ENCODE assay signal across 18 cellular contexts in the genomic region with DNA sequence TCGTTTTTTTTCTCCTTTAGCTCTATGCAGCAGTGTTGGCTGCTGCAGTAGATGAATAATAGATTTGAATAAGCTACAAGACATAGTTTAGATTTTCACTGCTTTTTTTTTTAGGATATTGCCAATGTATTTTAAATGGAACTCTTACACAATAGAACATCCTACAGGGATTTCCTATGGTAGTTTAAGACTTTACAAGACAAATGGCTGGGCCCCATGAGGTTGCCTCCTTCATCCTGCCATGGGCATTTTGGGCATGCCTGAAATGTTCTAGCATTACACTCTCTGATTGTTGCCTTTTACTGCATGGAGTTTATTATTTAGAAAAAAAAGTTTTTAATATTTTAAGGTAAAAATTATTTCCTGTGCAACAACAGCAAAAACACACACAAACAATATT.
DNase-seq lines count a peak whose midpoint lies in the region; ATAC-seq, FAIRE-seq and TF ChIP-seq lines count a peak whose summit lies in the region.
"Had no signal": no experiment of that assay in that cellular context is flagged by ENCODE, and none has a peak within 500 bp of the region (broad histone marks: within the 10 kb centered on the region; RNA-seq: fewer than 3 reads in every experiment).

No MANE protein-coding gene starts in this region.

- H3K27me3 ChIP-seq in H9 (ENCODE audit: insufficient read depth, low read length) (no peaks in the 10 kb centered on the region), HUES64 (ENCODE audit: insufficient read depth, low read length) (no peaks in the 10 kb centered on the region), H1 (replicated peaks in 1 of 4; ENCODE audit: control insufficient read depth in 3 of 4, extremely low read depth in 1 of 4, insufficient read depth in 3 of 4, low read length in 3 of 4) (no peaks in the 10 kb centered on the region)
- H3K27me3 ChIP-seq in CD8-positive, alpha-beta T cell (ENCODE audit: insufficient read depth, low read length), result no peaks in the 10 kb centered on the region

- H3K23ac ChIP-seq in H9 (ENCODE audit: insufficient read length, low read depth, low read length), result no peak overlapping the region
- H3K23ac ChIP-seq in H1 (ENCODE audit: insufficient read length), result no peak overlapping the region

- no peak overlapping the region for H4K8ac ChIP-seq in H9 (replicated peaks; ENCODE audit: insufficient read length, low read depth, low read length)
- no peak overlapping the region for H4K8ac ChIP-seq in H1 (ENCODE audit: extremely low read depth, insufficient read depth, low read length)

- H3K18ac ChIP-seq in H9 (ENCODE audit: insufficient read length, low read depth, low read length) (no peak overlapping the region), H1 (ENCODE audit: extremely low read depth, low read length) (no peak overlapping the region)

- H4K5ac ChIP-seq in H9 (ENCODE audit: insufficient read length, low read depth, low read length) (no peak overlapping the region), H1 (ENCODE audit: insufficient read length, low read depth, low read length) (peak overlapping the region; percentile 76)

- no peak overlapping the region for H3K4me2 ChIP-seq in H9 (ENCODE audit: insufficient read depth, insufficient read length, low read length)
- peak overlapping the region in 1 of 2 experiments; percentile 27; a peak in 2 of 4 replicates for H3K4me2 ChIP-seq in H1 (ENCODE audit: insufficient read depth in 1 of 2, low read depth in 2 of 2, low read length in 2 of 2)

- FAIRE-seq in H1 (lab: Jason Lieb, UNC) (peak; percentile 45), RCC 7860 (lab: Jason Lieb, UNC) (no peak)
- FAIRE-seq: HepG2 had no signal

- H3K4me1 Mint-ChIP-seq in H9 (peaks cover 32 to 44% of the 10 kb centered on the region in 2 experiments), mesothelial cell of epicardium (peaks cover 34% of the 10 kb centered on the region)
- no peaks in the 10 kb centered on the region for H3K4me1 Mint-ChIP-seq in CD8-positive, alpha-beta T cell (ENCODE audit: low read depth)
- H3K4me1 Mint-ChIP-seq: IgD-negative memory B cell had no signal

- peak overlapping the region; percentile 69 for H3K27ac ChIP-seq in H9 (ENCODE audit: insufficient read length, low read depth, low read length)
- H3K27ac ChIP-seq in HUES64 (ENCODE audit: low read depth, low read length), result peak overlapping the region; percentile 67
- no peak overlapping the region for H3K27ac ChIP-seq in H1 (ENCODE audit: low read depth, low read length)
- H3K27ac ChIP-seq in CD8-positive, alpha-beta T cell (ENCODE audit: low read depth, low read length), result no peak overlapping the region
- H3K27ac ChIP-seq: C4-2B had no signal

- no peak overlapping the region for H3T11ph ChIP-seq in H9 (ENCODE audit: low read length)

- TF ChIP-seq RAD21 in H1 (IDR thresholded peaks at IDR 0.05 in 1 of 2, conservative IDR thresholded peaks at IDR 0.05 in 1 of 2; ENCODE audit: low read depth in 2 of 2, low read length in 2 of 2), result no peak

- H2BK15ac ChIP-seq in H9 (ENCODE audit: low read depth, low read length) (no peak overlapping the region), H1 (ENCODE audit: low read length) (no peak overlapping the region)

- no peak for DNase-seq in H9
- peak in 1 of 2 experiments; percentile 3 for DNase-seq in H1 (ENCODE audit: low read depth in 1 of 2, low spot score in 2 of 2)
- no peak for DNase-seq in mesothelial cell of epicardium (ENCODE audit: low spot score in 2 of 2, unreplicated experiment in 2 of 2)
- DNase-seq in RCC 7860 (ENCODE audit: low spot score), result no peak
- no peak for DNase-seq in ACHN
- no peak for DNase-seq in stimulated activated naive CD4-positive, alpha-beta T cell treated with Interleukin-2 at 50 U/mL for 16 hours (lab: John Stamatoyannopoulos, UW)
- no peak for DNase-seq in CD8-positive, alpha-beta T cell
- DNase-seq: AML-193; CD4-positive, alpha-beta T cell; DMS153; DMS79; GF-D8; Karpas-422; KBM-7 had no signal

- H3K9me3 ChIP-seq in H9 (ENCODE audit: control insufficient read depth, low read depth, low read length) (no peaks in the 10 kb centered on the region), HUES64 (ENCODE audit: insufficient read depth, low read depth, low read length) (no peaks in the 10 kb centered on the region), H1 (ENCODE audit: insufficient read depth in 2 of 2, low read depth in 1 of 2, low read length in 1 of 2) (no peaks in the 10 kb centered on the region)
- no peaks in the 10 kb centered on the region for H3K9me3 ChIP-seq in CD8-positive, alpha-beta T cell (ENCODE audit: low read length)

- in situ Hi-C loops in ACHN (cut with HindIII; ENCODE audit: low pct_ligation_motif_present, low pct_unique_long_range_greater_than_20kb, low sequenced_read_pairs), result no loop called here

- H3K4me3 Mint-ChIP-seq in H9, result peak overlapping the region; percentile 10 to 20; a peak in 1 of 5 replicates
- no peak overlapping the region for H3K4me3 Mint-ChIP-seq in mesothelial cell of epicardium
- no peak overlapping the region for H3K4me3 Mint-ChIP-seq in CD8-positive, alpha-beta T cell
- H3K4me3 Mint-ChIP-seq: CD4-positive, alpha-beta T cell; IgD-negative memory B cell had no signal

- H2BK20ac ChIP-seq in H9 (ENCODE audit: low read depth, low read length, poor library complexity, severe bottlenecking), result no peak overlapping the region
- no peak overlapping the region for H2BK20ac ChIP-seq in H1 (ENCODE audit: low read length)

- H3K23me2 ChIP-seq in H9 (ENCODE audit: insufficient read length, low read depth, low read length, poor library complexity, severe bottlenecking) (no peaks in the 10 kb centered on the region), H1 (ENCODE audit: low read depth, low read length) (no peaks in the 10 kb centered on the region)

- POLR2A ChIA-PET in H1 (lab: Charles Lee; ENCODE audit: partially characterized antibody), result interaction anchor here (0.8 kb wide), 1 partner anchor 9 kb away, joined by 3 read pairs; no protein-coding TSS in a partner anchor
- POLR2A ChIA-PET in CD8-positive, alpha-beta T cell (lab: Charles Lee), result no interaction called here

- H3K79me2 ChIP-seq in H9 (ENCODE audit: insufficient read depth, low read length), result peaks cover 5% of the 10 kb centered on the region; the same call in 1 of the 2 replicates
- peaks cover 0 to 31% of the 10 kb centered on the region in 2 experiments; a peak in 2 of 4 replicates for H3K79me2 ChIP-seq in H1 (ENCODE audit: control insufficient read depth in 1 of 2, insufficient read depth in 2 of 2, low read length in 2 of 2)

- no peak overlapping the region for H3K56ac ChIP-seq in H9 (ENCODE audit: insufficient read length, low read depth, low read length)
- H3K56ac ChIP-seq in H1 (replicated peaks; ENCODE audit: insufficient read length, low read depth, low read length), result no peak overlapping the region

- H2BK12ac ChIP-seq in H9 (ENCODE audit: insufficient read length, low read depth, low read length) (no peak overlapping the region), H1 (ENCODE audit: low read depth, low read length) (no peak overlapping the region)

- H3K4me3 ChIP-seq in HUES64 (ENCODE audit: low read length) (no peak overlapping the region), H1 (ENCODE audit: extremely low read depth in 1 of 4, insufficient read depth in 2 of 4, low read depth in 3 of 4, low read length in 4 of 4) (no peak overlapping the region)
- H3K4me3 ChIP-seq in CD8-positive, alpha-beta T cell (ENCODE audit: low read depth, low read length), result no peak overlapping the region

- H3K9ac ChIP-seq in H9 (ENCODE audit: extremely low read depth, insufficient read length, low read length) (no peak overlapping the region), HUES64 (ENCODE audit: low read depth, low read length) (peak overlapping the region; percentile 47; the same call in 1 of the 2 replicates), H1 (replicated peaks in 1 of 4; ENCODE audit: extremely low read depth in 1 of 4, low read depth in 3 of 4, low read length in 3 of 4) (no peak overlapping the region)

- no peak for ATAC-seq in CD8-positive, alpha-beta T cell
- ATAC-seq: HepG2 had no signal

- TF ChIP-seq CTCF in H9 (conservative IDR thresholded peaks at IDR 0.05) (no peak), H1 (IDR thresholded peaks at IDR 0.05; ENCODE audit: control extremely low read depth in 1 of 3, insufficient read depth in 1 of 3, low read depth in 1 of 3, low read length in 3 of 3) (no peak), mesothelial cell of epicardium (IDR thresholded peaks at IDR 0.05; ENCODE audit: unreplicated experiment) (no peak)
- no peak for TF ChIP-seq CTCF in CD8-positive, alpha-beta T cell (IDR thresholded peaks at IDR 0.05)

- H4K91ac ChIP-seq in H9 (ENCODE audit: insufficient read length, low read depth, low read length), result no peak overlapping the region
- no peak overlapping the region for H4K91ac ChIP-seq in H1 (replicated peaks; ENCODE audit: insufficient read length, low read length)

- H3K79me1 ChIP-seq in H9 (ENCODE audit: insufficient read depth, low read depth, low read length, poor library complexity, severe bottlenecking), result no peaks in the 10 kb centered on the region
- H3K79me1 ChIP-seq in H1 (ENCODE audit: low read depth, low read length), result no peaks in the 10 kb centered on the region

- CTCF ChIA-PET in H1 (lab: Charles Lee; ENCODE audit: partially characterized antibody), result interaction anchor here (1.6 to 1.9 kb wide), 2 partner anchors 10 to 14 kb away, joined by 4 to 8 read pairs; no protein-coding TSS in a partner anchor
- CTCF ChIA-PET in CD8-positive, alpha-beta T cell (lab: Charles Lee), result no interaction called here

- H3K27ac Mint-ChIP-seq in H9 (peak overlapping the region; percentile 69 to 92 (median 73); a peak in 5 of 7 replicates), mesothelial cell of epicardium (peak overlapping the region; percentile 16)
- no peak overlapping the region for H3K27ac Mint-ChIP-seq in CD8-positive, alpha-beta T cell
- H3K27ac Mint-ChIP-seq: CD4-positive, alpha-beta T cell; IgD-negative memory B cell had no signal

- no peak for TF ChIP-seq POLR2A in H1 (IDR thresholded peaks at IDR 0.05; ENCODE audit: control extremely low read depth in 1 of 2, low read depth in 2 of 2, low read length in 2 of 2)

- peaks cover 0 to 5% (median 0%) of the 10 kb centered on the region in 3 experiments; a peak in 4 of 7 replicates for H3K36me3 Mint-ChIP-seq in H9 (ENCODE audit: insufficient read depth in 1 of 3, low read depth in 3 of 3)
- no peaks in the 10 kb centered on the region for H3K36me3 Mint-ChIP-seq in mesothelial cell of epicardium
- no peaks in the 10 kb centered on the region for H3K36me3 Mint-ChIP-seq in CD8-positive, alpha-beta T cell
- H3K36me3 Mint-ChIP-seq: IgD-negative memory B cell had no signal

- no CpG with 5 or more reads among the region's 1 CpG for WGBS in H9 (ENCODE audit: extremely low coverage, insufficient read length, low lambda C conversion rate)
- WGBS in HUES64, result no CpG with 5 or more reads among the region's 1 CpG
- 0% methylated on average over 1 of the region's 1 CpG; no CpG with 5 or more reads in 1 of the 2 experiments for WGBS in H1 (ENCODE audit: extremely low coverage in 1 of 2, insufficient coverage in 1 of 2, insufficient read length in 1 of 2, insufficient replicate concordance in 2 of 2, low coverage in 1 of 2, low lambda C conversion rate in 2 of 2, missing lambda C conversion rate in 1 of 2), 2 experiments

- H3K4me1 ChIP-seq in H9 (ENCODE audit: insufficient read depth, low read length), result no peaks in the 10 kb centered on the region; the same call in 1 of the 2 replicates
- H3K4me1 ChIP-seq in HUES64 (ENCODE audit: insufficient read depth, low read length), result peaks cover 42% of the 10 kb centered on the region
- H3K4me1 ChIP-seq in H1 (replicated peaks in 1 of 4; ENCODE audit: control insufficient read depth in 3 of 4, insufficient read depth in 4 of 4, low read length in 3 of 4), result peaks cover 0 to 9% (median 6%) of the 10 kb centered on the region in 4 experiments; a peak in 5 of 7 replicates
- H3K4me1 ChIP-seq in CD8-positive, alpha-beta T cell (ENCODE audit: insufficient read depth, low read length), result no peaks in the 10 kb centered on the region

- no peak for TF ChIP-seq EP300 in H1 (IDR thresholded peaks at IDR 0.05; ENCODE audit: borderline replicate concordance in 1 of 2, low read depth in 2 of 2, low read length in 2 of 2)

- peaks cover 27 to 35% of the 10 kb centered on the region in 2 experiments for H3K9me3 Mint-ChIP-seq in H9
- peaks cover 7% of the 10 kb centered on the region for H3K9me3 Mint-ChIP-seq in mesothelial cell of epicardium
- no peaks in the 10 kb centered on the region for H3K9me3 Mint-ChIP-seq in CD8-positive, alpha-beta T cell

- H2BK5ac ChIP-seq in H9 (ENCODE audit: insufficient read length, low read length), result no peak overlapping the region
- 0 out of 2 replicates have a peak overlapping the region, but pooled peaks have one; percentile 75 for H2BK5ac ChIP-seq in H1 (ENCODE audit: low read depth, low read length)

- H2BK120ac ChIP-seq in H9 (ENCODE audit: low read depth, low read length, poor library complexity, severe bottlenecking) (no peak overlapping the region), H1 (replicated peaks; ENCODE audit: low read depth, low read length) (no peak overlapping the region)

- H3K4ac ChIP-seq in H9 (ENCODE audit: low read depth, low read length) (no peak overlapping the region), H1 (replicated peaks; ENCODE audit: insufficient read length, low read depth, low read length) (no peak overlapping the region)

- no peaks in the 10 kb centered on the region for H3K36me3 ChIP-seq in HUES64 (ENCODE audit: insufficient read depth, low read length)
- no peaks in the 10 kb centered on the region for H3K36me3 ChIP-seq in H1 (ENCODE audit: control insufficient read depth in 2 of 4, insufficient read depth in 4 of 4, low read length in 3 of 4)
- H3K36me3 ChIP-seq in CD8-positive, alpha-beta T cell (ENCODE audit: insufficient read depth, low read length), result no peaks in the 10 kb centered on the region

- H4K20me1 ChIP-seq in H9 (ENCODE audit: control insufficient read depth, insufficient read depth, insufficient read length), result no peaks in the 10 kb centered on the region
- no peaks in the 10 kb centered on the region for H4K20me1 ChIP-seq in H1 (replicated peaks in 1 of 2; ENCODE audit: control insufficient read depth in 1 of 2, insufficient read depth in 2 of 2, low read length in 2 of 2)

- H3K14ac ChIP-seq in H9 (ENCODE audit: insufficient read depth, low read length), result no peak overlapping the region
- H3K14ac ChIP-seq in H1 (ENCODE audit: insufficient read length), result no peak overlapping the region

- no peaks in the 10 kb centered on the region for H3K27me3 Mint-ChIP-seq in H9 (ENCODE audit: low read depth)
- H3K27me3 Mint-ChIP-seq in mesothelial cell of epicardium (ENCODE audit: low read depth), result no peaks in the 10 kb centered on the region
- H3K27me3 Mint-ChIP-seq in CD8-positive, alpha-beta T cell (ENCODE audit: low read depth), result no peaks in the 10 kb centered on the region
- H3K27me3 Mint-ChIP-seq: CD4-positive, alpha-beta T cell; IgD-negative memory B cell had no signal

- H2AFZ ChIP-seq in H9 (ENCODE audit: low read length) (no peak overlapping the region), H1 (ENCODE audit: low read length) (no peak overlapping the region)

- intact Hi-C loops in CD8-positive, alpha-beta T cell (cut with DNase I, micrococcal nuclease), result no loop called here

- no peak overlapping the region for H2AK5ac ChIP-seq in H9 (ENCODE audit: insufficient read length, low read length)
- H2AK5ac ChIP-seq in H1 (ENCODE audit: low read depth, low read length), result no peak overlapping the region

Comparison
In these comparisons a context has a peak if more than half of its experiments do, and no peak if none do; other contexts are left out.
1. H3K27ac ChIP-seq: peak in H9 (single experiment) and HUES64 (single experiment); none in H1 (single experiment) and CD8-positive, alpha-beta T cell (single experiment).
2. H3K4me3 Mint-ChIP-seq: peak in H9 (2 of 2); none in mesothelial cell of epicardium (single experiment) and CD8-positive, alpha-beta T cell (single experiment).